In genomic region chr5:179558912-179559279, GRCh38 we compare ENCODE assay signal across 8 cellular contexts. TPM values are rescaled to one million over a fixed set of nuclear protein-coding genes. Genes with fewer than 3 reads are reported as not detected.
A peak's percentile ranks its signal among the peaks of the same experiment; 100 is the strongest.
DNase-seq lines count a peak whose midpoint lies in the region; ATAC-seq and TF ChIP-seq lines count a peak whose summit lies in the region.

No MANE protein-coding gene starts in this region.

- no peaks in the 10 kb centered on the region for H3K27me3 Mint-ChIP-seq in activated naive CD4-positive, alpha-beta T cell treated with anti-CD3 and anti-CD28 coated beads, Interleukin-2, amount 50 U/mL, for 24 hours

- peak overlapping the region in 9 of 10 donors; percentile 48 to 75 (median 61) for H3K4me3 ChIP-seq in heart right ventricle
- H3K4me3 ChIP-seq in psoas muscle: peak overlapping the region; percentile 68

- H3K27me3 ChIP-seq in heart right ventricle: no peaks in the 10 kb centered on the region
- H3K27me3 ChIP-seq in psoas muscle (ENCODE audit: insufficient read depth in 3 of 3, low read length in 2 of 3): no peaks in the 10 kb centered on the region

- peak in 4 of 8 donors; percentile 2 to 29 (median 17) for ATAC-seq in heart right ventricle
- ATAC-seq in psoas muscle: peak in 1 of 4 donors; percentile 26
- ATAC-seq in HG03565 (IDR thresholded peaks at IDR 0.05; ENCODE audit: unreplicated experiment): no peak
- ATAC-seq in esophagus mucosa: no peak

- H3K4me1 ChIP-seq in heart right ventricle (peaks cover 4 to 24% (median 19%) of the 10 kb centered on the region in 9 donors), psoas muscle (peaks cover 18% of the 10 kb centered on the region)

- peak overlapping the region; percentile 2 to 90 (median 85) for H3K27ac ChIP-seq in heart right ventricle
- H3K27ac ChIP-seq in psoas muscle: peak overlapping the region; percentile 77

- H3K4me3 Mint-ChIP-seq in activated naive CD4-positive, alpha-beta T cell treated with anti-CD3 and anti-CD28 coated beads, Interleukin-2, amount 50 U/mL, for 24 hours: peak overlapping the region; percentile 89

- DNase-seq in DMS153 (lab: John Stamatoyannopoulos, UW) (peak; percentile 7), DMS153 treated with DMSO at 0.1 percent for 48 hours (lab: John Stamatoyannopoulos, UW; ENCODE audit: unreplicated experiment) (no peak), NCI-H146 treated with DMSO at 0.1 percent for 48 hours (lab: John Stamatoyannopoulos, UW; ENCODE audit: unreplicated experiment) (peak; percentile 40), heart right ventricle (no peak), psoas muscle (no peak)

- no peak for TF ChIP-seq CTCF in heart right ventricle (IDR thresholded peaks at IDR 0.05)
- no peak for TF ChIP-seq CTCF in psoas muscle (IDR thresholded peaks at IDR 0.05)

- H3K36me3 ChIP-seq in heart right ventricle (peaks cover 0 to 41% (median 20%) of the 10 kb centered on the region in 9 donors), psoas muscle (ENCODE audit: insufficient read depth in 1 of 2, low read depth in 1 of 2) (peaks cover 0 to 37% of the 10 kb centered on the region in 2 donors)

- WGBS in heart right ventricle, 2 donors: 6 to 9% methylated on average over 14 of the region's 14 CpGs
- WGBS in psoas muscle, 3 donors: 9 to 19% (median 13%) methylated on average over 14 of the region's 14 CpGs

- no peaks in the 10 kb centered on the region for H3K9me3 Mint-ChIP-seq in activated naive CD4-positive, alpha-beta T cell treated with anti-CD3 and anti-CD28 coated beads, Interleukin-2, amount 50 U/mL, for 24 hours

- intact Hi-C loops in heart right ventricle (cut with DNase I): loop anchor here in 3 of 10 donors (1.0 to 5.0 kb wide), 3 partner anchors 9 to 513 kb away; partner anchors contain the start of genes HNRNPH1 (in 1 of the 3), RNF130 (in 1 of the 3) and RUFY1 (in 1 of the 3)
- intact Hi-C loops in psoas muscle (cut with DNase I): loop anchor here in 1 of 2 donors (10.0 kb wide), 1 partner anchor 516 kb away; the partner anchor contains the start of gene RNF130

- peaks cover 2% of the 10 kb centered on the region for H3K36me3 Mint-ChIP-seq in activated naive CD4-positive, alpha-beta T cell treated with anti-CD3 and anti-CD28 coated beads, Interleukin-2, amount 50 U/mL, for 24 hours

- H3K27ac Mint-ChIP-seq in activated naive CD4-positive, alpha-beta T cell treated with anti-CD3 and anti-CD28 coated beads, Interleukin-2, amount 50 U/mL, for 24 hours: peak overlapping the region; percentile 6

- H3K9me3 ChIP-seq in heart right ventricle (no peaks in the 10 kb centered on the region), psoas muscle (no peaks in the 10 kb centered on the region)

- peaks cover 25% of the 10 kb centered on the region for H3K4me1 Mint-ChIP-seq in activated naive CD4-positive, alpha-beta T cell treated with anti-CD3 and anti-CD28 coated beads, Interleukin-2, amount 50 U/mL, for 24 hours

RNA-seq across cellular contexts. Expression of gene RUFY1, which starts 8.5 kb away (rescaled TPM):
- 10 to 100 TPM; 17.0 to 28.1 (median 20.8) TPM for total RNA-seq in heart right ventricle
- 10 to 100 TPM; 21.5 to 38.3 TPM for polyA plus RNA-seq in heart right ventricle
- total RNA-seq in psoas muscle: 10 to 100 TPM; 17.9 to 26.3 (median 23.2) TPM
- 10 to 100 TPM; 22.7 to 24.0 (median 22.8) TPM for polyA plus RNA-seq in psoas muscle
- total RNA-seq in esophagus mucosa: 30.6 TPM

Comparison
In these comparisons a context has a peak if more than half of its experiments do, and no peak if none do; other contexts are left out.
1. DNase-seq: peak in DMS153 (single experiment) and NCI-H146 treated with DMSO at 0.1 percent for 48 hours (single experiment); none in DMS153 treated with DMSO at 0.1 percent for 48 hours (single experiment), heart right ventricle (0 of 2) and psoas muscle (0 of 2).